ENCODE assay signal across 9 cellular contexts in the genomic region with DNA sequence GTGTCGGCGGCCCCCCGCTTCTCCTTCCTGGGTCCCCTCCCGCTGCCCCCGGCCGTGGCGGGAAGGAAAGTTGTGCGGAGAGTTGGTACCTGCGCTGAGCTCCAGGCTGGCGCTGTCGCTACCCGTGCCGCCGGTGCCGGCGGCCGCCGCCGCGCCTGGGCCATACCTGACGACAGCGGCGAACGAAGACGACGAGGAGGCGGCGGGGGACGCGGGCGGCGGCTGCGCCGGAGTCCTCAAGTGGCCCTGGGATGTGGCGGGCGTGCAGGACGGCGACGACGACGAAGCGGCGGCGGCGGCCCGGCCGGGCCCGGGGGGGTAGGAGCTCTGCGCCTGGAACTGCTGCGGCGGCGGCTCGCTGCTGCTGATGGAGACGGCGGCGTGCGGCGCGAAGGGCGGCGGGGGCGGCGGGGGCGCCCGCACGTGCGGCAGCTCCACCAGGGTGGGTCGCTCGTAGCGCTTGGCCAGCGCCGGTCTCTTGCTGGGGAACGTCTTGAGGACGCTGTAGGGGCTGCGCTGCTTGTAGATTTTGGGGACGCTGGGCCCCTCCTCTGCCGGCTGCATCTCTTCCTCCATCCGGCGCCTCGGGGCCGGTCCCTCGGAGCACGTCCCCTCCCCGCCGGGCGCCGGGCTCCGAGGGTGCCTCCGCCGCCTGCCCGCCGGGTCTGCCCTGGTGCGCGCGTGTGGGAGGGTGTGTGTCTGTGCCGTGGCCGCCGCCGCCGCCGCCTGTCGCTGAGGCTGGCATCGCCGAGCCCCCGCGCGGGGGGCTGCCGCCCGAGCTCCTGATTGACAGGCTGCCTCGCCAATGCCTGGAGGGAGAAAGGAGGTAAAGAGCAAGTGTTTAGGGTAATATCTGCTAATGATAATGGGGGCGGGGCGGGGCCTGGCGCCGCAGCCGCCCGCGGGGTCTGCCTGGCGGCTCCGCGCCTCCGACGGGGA. TPM values are rescaled to one million over a fixed set of nuclear protein-coding genes. Genes with fewer than 3 reads are reported as not detected.
DNase-seq lines count a peak whose midpoint lies in the region; ATAC-seq lines count a peak whose summit lies in the region.
"Had no signal": no experiment of that assay in that cellular context is flagged by ENCODE, and none has a peak within 500 bp of the region (broad histone marks: within the 10 kb centered on the region; RNA-seq: fewer than 3 reads in every experiment).

No MANE protein-coding gene starts in this region.

- CTCF ChIA-PET in activated CD4-positive, alpha-beta memory T cell treated with anti-CD3 and anti-CD28 coated beads for 36 hours (lab: Charles Lee) = no interaction called here
- CTCF ChIA-PET in activated CD4-positive, alpha-beta memory T cell treated with anti-CD3 and anti-CD28 coated beads, Interleukin-2, amount 10 ng/mL, durations not matched to agents 7 days and 5 days (lab: Charles Lee) = no interaction called here

- POLR2A ChIA-PET in activated CD4-positive, alpha-beta memory T cell treated with anti-CD3 and anti-CD28 coated beads for 36 hours (lab: Charles Lee) = no interaction called here
- POLR2A ChIA-PET in activated CD4-positive, alpha-beta memory T cell treated with anti-CD3 and anti-CD28 coated beads, Interleukin-2, amount 10 ng/mL, durations not matched to agents 7 days and 5 days (lab: Charles Lee) = no interaction called here

- H3K4me1 Mint-ChIP-seq in activated CD4-positive, alpha-beta memory T cell treated with anti-CD3 and anti-CD28 coated beads for 36 hours (ENCODE audit: low read depth) = peaks cover 19% of the 10 kb centered on the region
- H3K4me1 Mint-ChIP-seq in activated CD4-positive, alpha-beta memory T cell treated with anti-CD3 and anti-CD28 coated beads, Interleukin-2, amount 10 ng/mL, durations not matched to agents 7 days and 5 days = peaks cover 14% of the 10 kb centered on the region

- peaks cover 47% of the 10 kb centered on the region for H3K27me3 Mint-ChIP-seq in activated CD4-positive, alpha-beta memory T cell treated with anti-CD3 and anti-CD28 coated beads for 36 hours
- peaks cover 44% of the 10 kb centered on the region for H3K27me3 Mint-ChIP-seq in activated CD4-positive, alpha-beta memory T cell treated with anti-CD3 and anti-CD28 coated beads, Interleukin-2, amount 10 ng/mL, durations not matched to agents 7 days and 5 days

- peak overlapping the region; percentile 52 for H3K4me3 Mint-ChIP-seq in activated CD4-positive, alpha-beta memory T cell treated with anti-CD3 and anti-CD28 coated beads for 36 hours
- no peak overlapping the region for H3K4me3 Mint-ChIP-seq in activated CD4-positive, alpha-beta memory T cell treated with anti-CD3 and anti-CD28 coated beads, Interleukin-2, amount 10 ng/mL, durations not matched to agents 7 days and 5 days

- peak; percentile 70 for ATAC-seq in HG02642 (IDR thresholded peaks at IDR 0.05; ENCODE audit: poor library complexity, unreplicated experiment)

- no peaks in the 10 kb centered on the region for H3K36me3 Mint-ChIP-seq in activated CD4-positive, alpha-beta memory T cell treated with anti-CD3 and anti-CD28 coated beads for 36 hours
- H3K36me3 Mint-ChIP-seq in activated CD4-positive, alpha-beta memory T cell treated with anti-CD3 and anti-CD28 coated beads, Interleukin-2, amount 10 ng/mL, durations not matched to agents 7 days and 5 days (ENCODE audit: low read depth) = peaks cover 7% of the 10 kb centered on the region

- H3K9me3 Mint-ChIP-seq in activated CD4-positive, alpha-beta memory T cell treated with anti-CD3 and anti-CD28 coated beads for 36 hours = no peaks in the 10 kb centered on the region
- H3K9me3 Mint-ChIP-seq in activated CD4-positive, alpha-beta memory T cell treated with anti-CD3 and anti-CD28 coated beads, Interleukin-2, amount 10 ng/mL, durations not matched to agents 7 days and 5 days = no peaks in the 10 kb centered on the region

- no peak overlapping the region for H3K27ac Mint-ChIP-seq in activated CD4-positive, alpha-beta memory T cell treated with anti-CD3 and anti-CD28 coated beads for 36 hours
- H3K27ac Mint-ChIP-seq in activated CD4-positive, alpha-beta memory T cell treated with anti-CD3 and anti-CD28 coated beads, Interleukin-2, amount 10 ng/mL, durations not matched to agents 7 days and 5 days = no peak overlapping the region

- peak; percentile 24 for DNase-seq in activated CD4-positive, alpha-beta memory T cell treated with anti-CD3 and anti-CD28 coated beads for 36 hours
- DNase-seq in activated CD4-positive, alpha-beta memory T cell treated with anti-CD3 and anti-CD28 coated beads, Interleukin-2, amount 10 ng/mL, durations not matched to agents 7 days and 5 days = no peak
- DNase-seq in NCI-H1694 treated with DMSO at 0.1 percent for 48 hours (lab: John Stamatoyannopoulos, UW) (peak; percentile 27), islet precursor cell (peak; percentile 88), dermis blood vessel endothelial cell (no peak)
- peak; percentile 9 for DNase-seq in activated T-helper 9 cell treated with anti-CD3 and anti-CD28 coated beads, Interleukin-2, amount 50 U/mL, for 16 hours (ENCODE audit: low read depth)
- DNase-seq in stimulated activated CD8-positive, alpha-beta memory T cell treated with anti-CD3 and anti-CD28 coated beads, Interleukin-15, amount 100 ng/mL, for 48 hours (ENCODE audit: low read depth in 2 of 2) = peak; percentile 4 to 20
- DNase-seq: DND-41 had no signal

- intact Hi-C loops in activated CD4-positive, alpha-beta memory T cell treated with anti-CD3 and anti-CD28 coated beads for 36 hours (cut with micrococcal nuclease) = no loop called here

RNA-seq across cellular contexts. Expression of a gene that starts 0.6 kb away (rescaled TPM):
- under 1 TPM; 0.19 to 0.21 TPM for total RNA-seq in activated CD4-positive, alpha-beta memory T cell treated with anti-CD3 and anti-CD28 coated beads for 36 hours
- total RNA-seq in activated CD4-positive, alpha-beta memory T cell treated with anti-CD3 and anti-CD28 coated beads, Interleukin-2, amount 10 ng/mL, durations not matched to agents 7 days and 5 days = under 1 TPM; 0.10 to 0.13 TPM
- total RNA-seq in dermis blood vessel endothelial cell = 0.17 and 0.23 TPM in 2 replicates

Comparison
In these comparisons a context has a peak if more than half of its experiments do, and no peak if none do; other contexts are left out.
1. DNase-seq: peak in activated CD4-positive, alpha-beta memory T cell treated with anti-CD3 and anti-CD28 coated beads for 36 hours (single experiment), NCI-H1694 treated with DMSO at 0.1 percent for 48 hours (single experiment), activated T-helper 9 cell treated with anti-CD3 and anti-CD28 coated beads, Interleukin-2, amount 50 U/mL, for 16 hours (single experiment), islet precursor cell (single experiment) and stimulated activated CD8-positive, alpha-beta memory T cell treated with anti-CD3 and anti-CD28 coated beads, Interleukin-15, amount 100 ng/mL, for 48 hours (2 of 2); none in activated CD4-positive, alpha-beta memory T cell treated with anti-CD3 and anti-CD28 coated beads, Interleukin-2, amount 10 ng/mL, durations not matched to agents 7 days and 5 days (single experiment) and dermis blood vessel endothelial cell (single experiment).